Comparison of ENCODE assay signal across 14 cellular contexts in genomic region chr16:1981972-1982574, GRCh38. TPM values are rescaled to one million over a fixed set of nuclear protein-coding genes. Genes with fewer than 3 reads are reported as not detected.
DNase-seq lines count a peak whose midpoint lies in the region; ATAC-seq and TF ChIP-seq lines count a peak whose summit lies in the region.
"Had no signal": no experiment of that assay in that cellular context is flagged by ENCODE, and none has a peak within 500 bp of the region (broad histone marks: within the 10 kb centered on the region; RNA-seq: fewer than 3 reads in every experiment).

No MANE protein-coding gene starts in this region.

- H2AK5ac ChIP-seq in trophoblast cell (ENCODE audit: low read length): no peak overlapping the region

- H3K23ac ChIP-seq in trophoblast cell (ENCODE audit: low read length): no peak overlapping the region

- no peak overlapping the region for H3K4me2 ChIP-seq in trophoblast cell (ENCODE audit: low read length)

- H2AFZ ChIP-seq in trophoblast cell (ENCODE audit: insufficient read depth, low read length, poor library complexity): no peak overlapping the region

- H3K79me2 ChIP-seq in trophoblast cell (ENCODE audit: control insufficient read depth, insufficient read depth, low read length, poor library complexity): peaks cover 2% of the 10 kb centered on the region

- no peak for TF ChIP-seq CTCF in lower lobe of right lung (IDR thresholded peaks at IDR 0.05)

- peaks cover 33% of the 10 kb centered on the region for H3K36me3 ChIP-seq in lower lobe of right lung
- peaks cover 33% of the 10 kb centered on the region in 2 experiments for H3K36me3 ChIP-seq in trophoblast cell (ENCODE audit: control insufficient read depth in 1 of 2, insufficient read depth in 2 of 2, low read length in 2 of 2)

- H3K9me3 ChIP-seq in lower lobe of right lung: no peaks in the 10 kb centered on the region
- H3K9me3 ChIP-seq in trophoblast cell (ENCODE audit: insufficient read depth, low read depth, low read length): peaks cover 8% of the 10 kb centered on the region
- H3K9me3 ChIP-seq: vagina had no signal

- H2BK12ac ChIP-seq in trophoblast cell (ENCODE audit: low read length): no peak overlapping the region

- intact Hi-C loops in left colon (cut with DNase I, micrococcal nuclease) (no loop called here), lower lobe of right lung (cut with DNase I) (no loop called here)

- no peak overlapping the region for H3K18ac ChIP-seq in trophoblast cell (ENCODE audit: low read length)

- peaks cover 8% of the 10 kb centered on the region for H3K79me1 ChIP-seq in trophoblast cell (ENCODE audit: low read length)

- WGBS in trophoblast cell (ENCODE audit: extremely low coverage, insufficient coverage, insufficient read length): no CpG with 5 or more reads among the region's 6 CpGs

- H4K12ac ChIP-seq in trophoblast cell (ENCODE audit: low read depth, low read length): no peak overlapping the region

- ATAC-seq in left colon (peak; percentile 34), GM18873 (IDR thresholded peaks at IDR 0.05; ENCODE audit: low FRiP score, unreplicated experiment) (no peak), lower lobe of right lung (no peak), GM18520 (IDR thresholded peaks at IDR 0.05; ENCODE audit: unreplicated experiment) (no peak)
- ATAC-seq: left ventricle myocardium superior had no signal

- no peak overlapping the region for H3K14ac ChIP-seq in trophoblast cell (ENCODE audit: low read length)

- H3K4me3 ChIP-seq in lower lobe of right lung: no peak overlapping the region
- H3K4me3 ChIP-seq in trophoblast cell (ENCODE audit: low read depth, low read length): no peak overlapping the region
- H3K4me3 ChIP-seq: vagina had no signal

- no peak overlapping the region for H2BK5ac ChIP-seq in trophoblast cell (ENCODE audit: low read depth, low read length, poor library complexity)

- H3K27me3 ChIP-seq in lower lobe of right lung (ENCODE audit: low read depth): peaks cover 33% of the 10 kb centered on the region
- peaks cover 37% of the 10 kb centered on the region for H3K27me3 ChIP-seq in trophoblast cell (ENCODE audit: insufficient read depth, low read length)
- H3K27me3 ChIP-seq: vagina had no signal

- no peak overlapping the region for H4K91ac ChIP-seq in trophoblast cell (ENCODE audit: low read depth, low read length)

- peaks cover 30% of the 10 kb centered on the region for H3K4me1 ChIP-seq in lower lobe of right lung
- peaks cover 18 to 25% of the 10 kb centered on the region in 2 experiments for H3K4me1 ChIP-seq in trophoblast cell (ENCODE audit: control insufficient read depth in 1 of 2, insufficient read depth in 2 of 2, low read length in 2 of 2)

- no peak overlapping the region for H3K4ac ChIP-seq in trophoblast cell (ENCODE audit: low read depth, low read length)

- H2BK120ac ChIP-seq in trophoblast cell (ENCODE audit: insufficient read depth, low read length, poor library complexity): no peak overlapping the region

- no peak overlapping the region for H4K8ac ChIP-seq in trophoblast cell (ENCODE audit: low read depth, low read length)

- H3K27ac ChIP-seq in lower lobe of right lung: no peak overlapping the region
- H3K27ac ChIP-seq in trophoblast cell (ENCODE audit: low read depth, low read length): no peak overlapping the region
- H3K27ac ChIP-seq: vagina had no signal

- no peak overlapping the region for H3K9ac ChIP-seq in trophoblast cell (ENCODE audit: low read length)

- DNase-seq in Ammon's horn (ENCODE audit: low spot score): peak; percentile 65
- DNase-seq in COLO829 (ENCODE audit: low spot score): peak; percentile 69
- DNase-seq in RPMI7951 (ENCODE audit: low read depth): peak; percentile 49
- peak; percentile 72 to 82 for DNase-seq in left colon
- DNase-seq in lower lobe of right lung: no peak
- no peak for DNase-seq in trophoblast cell
- DNase-seq: effector CD4-positive, alpha-beta T cell; left ventricle myocardium superior; NCI-H2081 had no signal

RNA-seq across cellular contexts. Expression of gene NOXO1, which starts 0.8 kb away (rescaled TPM):
- total RNA-seq in RPMI7951 (2014; rRNA removed; shearing (Covaris generic)): not detected in 2 replicates
- total RNA-seq in left colon (10 to 100 TPM; 34.6 to 49.0 TPM), lower lobe of right lung (1.7 TPM)
- polyA plus RNA-seq in trophoblast cell (2013): 0.37 and 0.38 TPM in 2 replicates
- total RNA-seq: activated CD4-positive, alpha-beta T cell treated with anti-CD3 and anti-CD28 coated beads for 36 hours; left ventricle myocardium superior had no signal

RNA-seq across cellular contexts. Expression of gene GFER, which starts 1.9 kb away (rescaled TPM):
- 6.7 and 16.5 TPM in 2 replicates for total RNA-seq in RPMI7951 (2014; rRNA removed; shearing (Covaris generic))
- 10 to 100 TPM; 73.7 to 82.3 TPM for total RNA-seq in left colon
- 24.7 TPM for total RNA-seq in lower lobe of right lung
- polyA plus RNA-seq in trophoblast cell (2013): 38.2 and 39.4 TPM in 2 replicates

RNA-seq across cellular contexts. Expression of gene SYNGR3, which starts 7.7 kb away (rescaled TPM):
- 5.5 and 6.6 TPM in 2 replicates for total RNA-seq in RPMI7951 (2014; rRNA removed; shearing (Covaris generic))
- 1 to 10 TPM; 1.6 to 3.0 TPM for total RNA-seq in left colon
- 0.24 TPM for total RNA-seq in lower lobe of right lung
- polyA plus RNA-seq in trophoblast cell (2013): 1.2 and 1.3 TPM in 2 replicates

RNA-seq across cellular contexts. Expression of gene TBL3, which starts 10.2 kb away (rescaled TPM):
- total RNA-seq in RPMI7951 (2014; rRNA removed; shearing (Covaris generic)): 28.8 and 40.4 TPM in 2 replicates
- 10 to 100 TPM; 22.0 to 23.6 TPM for total RNA-seq in left colon
- total RNA-seq in lower lobe of right lung: 25.6 TPM
- polyA plus RNA-seq in trophoblast cell (2013): 22.0 and 22.9 TPM in 2 replicates

RNA-seq across cellular contexts. Expression of gene RNF151, which starts 15.4 kb away (rescaled TPM):
- not detected in 2 replicates for total RNA-seq in RPMI7951 (2014; rRNA removed; shearing (Covaris generic))
- total RNA-seq in left colon: not detected
- not detected for total RNA-seq in lower lobe of right lung
- polyA plus RNA-seq in trophoblast cell (2013): not detected in 2 replicates
- total RNA-seq: activated CD4-positive, alpha-beta T cell treated with anti-CD3 and anti-CD28 coated beads for 36 hours; glomerular endothelial cell; left ventricle myocardium superior; vagina had no signal

Comparison
In these comparisons a context has a peak if more than half of its experiments do, and no peak if none do; other contexts are left out.
1. DNase-seq: peak in Ammon's horn (single experiment), COLO829 (single experiment), RPMI7951 (single experiment) and left colon (2 of 2); none in lower lobe of right lung (single experiment) and trophoblast cell (0 of 2).
2. RNA of gene NOXO1, which starts 0.8 kb away (total RNA-seq): 34.6 to 49.0 TPM in left colon; 1.7 TPM in lower lobe of right lung (single experiment) and not detected in RPMI7951; every median in the first group is over 10 times any median in the second.